ENCODE assay signal across 8 cellular contexts in genomic region chr1:232923739-232924386, GRCh38. TPM values are rescaled to one million over a fixed set of nuclear protein-coding genes. Genes with fewer than 3 reads are reported as not detected.
DNase-seq lines count a peak whose midpoint lies in the region; ATAC-seq, FAIRE-seq and TF ChIP-seq lines count a peak whose summit lies in the region.

No MANE protein-coding gene starts in this region.

- H3K27ac ChIP-seq in small intestine (ENCODE audit: low read depth in 1 of 2, low read length in 1 of 2), result no peak overlapping the region
- no peak overlapping the region for H3K27ac ChIP-seq in uterus
- H3K27ac ChIP-seq in pancreas, result no peak overlapping the region

- WGBS in small intestine, 3 donors, result 66 to 77% (median 76%) methylated on average over 4 of the region's 4 CpGs
- WGBS in pancreas, 2 donors, result 80 to 87% methylated on average over 4 of the region's 4 CpGs

- no peaks in the 10 kb centered on the region for H3K27me3 ChIP-seq in small intestine (ENCODE audit: control insufficient read depth in 2 of 2, insufficient read depth in 2 of 2, low read length in 2 of 2)
- no peaks in the 10 kb centered on the region for H3K27me3 ChIP-seq in uterus
- H3K27me3 ChIP-seq in pancreas, result no peaks in the 10 kb centered on the region

- no peak overlapping the region for H3K4me3 ChIP-seq in small intestine (ENCODE audit: low read depth in 1 of 2, low read length in 2 of 2)
- H3K4me3 ChIP-seq in uterus, result no peak overlapping the region
- H3K4me3 ChIP-seq in pancreas, result no peak overlapping the region

- TF ChIP-seq CTCF in uterus (IDR thresholded peaks at IDR 0.05) (no peak), pancreas (IDR thresholded peaks at IDR 0.05) (no peak)

- intact Hi-C loops in uterus (cut with DNase I; ENCODE audit: low total_unique reads) (no loop called here), pancreas (cut with DNase I) (no loop called here)

- H3K4me1 ChIP-seq in small intestine (ENCODE audit: control insufficient read depth in 2 of 2, insufficient read depth in 1 of 2, low read depth in 1 of 2, low read length in 1 of 2) (no peaks in the 10 kb centered on the region), uterus (no peaks in the 10 kb centered on the region), pancreas (no peaks in the 10 kb centered on the region)

- ATAC-seq in GM18499 (IDR thresholded peaks at IDR 0.05; ENCODE audit: insufficient read depth, unreplicated experiment) (peak; percentile 95), HG03196 (IDR thresholded peaks at IDR 0.05; ENCODE audit: unreplicated experiment) (peak; percentile 56), pancreas (no peak)

- no peak for TF ChIP-seq POLR2A in uterus (IDR thresholded peaks at IDR 0.05)

- no peaks in the 10 kb centered on the region for H3K9me3 ChIP-seq in small intestine (ENCODE audit: control insufficient read depth, low read depth)
- no peaks in the 10 kb centered on the region for H3K9me3 ChIP-seq in uterus
- no peaks in the 10 kb centered on the region for H3K9me3 ChIP-seq in pancreas

- FAIRE-seq in small intestine (lab: Jason Lieb, UNC) (no peak), pancreas (lab: Jason Lieb, UNC) (no peak)

- peak; percentile 31 for DNase-seq in activated T-cell treated with anti-CD3 and anti-CD28 coated beads, Interleukin-2, amount 50 U/mL, for 1 hour
- DNase-seq in small intestine, result peak; percentile 15
- no peak for DNase-seq in SIG-M5 treated with dmso at 0.1 percent for 504 hours (lab: John Stamatoyannopoulos, UW; ENCODE audit: unreplicated experiment)
- DNase-seq in uterus, result no peak
- no peak for DNase-seq in pancreas
- no peak for DNase-seq in NCI-H446 (lab: John Stamatoyannopoulos, UW)

- H3K36me3 ChIP-seq in small intestine (ENCODE audit: control insufficient read depth in 2 of 2, insufficient read depth in 2 of 2, low read length in 2 of 2) (no peaks in the 10 kb centered on the region), uterus (no peaks in the 10 kb centered on the region), pancreas (no peaks in the 10 kb centered on the region)

RNA-seq across cellular contexts. Expression of gene NTPCR, which starts 26.5 kb away (rescaled TPM):
- polyA plus RNA-seq in small intestine (10 to 100 TPM; 48.5 to 61.1 (median 55.1) TPM), pancreas (10 to 100 TPM; 23.0 to 40.6 TPM)
- total RNA-seq in uterus (10 to 100 TPM in 2 of 4 donors, 1 to 10 TPM in 2; 7.4 to 30.1 (median 17.1) TPM), pancreas (10 to 100 TPM in 5 of 6 donors, 1 to 10 TPM in 1; 10.0 to 24.6 (median 19.1) TPM)

Comparison
In these comparisons a context has a peak if more than half of its experiments do, and no peak if none do; other contexts are left out.
1. ATAC-seq: peak in GM18499 (single experiment) and HG03196 (single experiment); none in pancreas (0 of 4).
2. DNase-seq: peak in activated T-cell treated with anti-CD3 and anti-CD28 coated beads, Interleukin-2, amount 50 U/mL, for 1 hour (single experiment) and small intestine (single experiment); none in SIG-M5 treated with dmso at 0.1 percent for 504 hours (single experiment), uterus (0 of 2), pancreas (0 of 6) and NCI-H446 (0 of 2).